In genomic region chr1:182004601-182005000, GRCh38 we compare ENCODE assay signal across 28 cellular contexts. TPM values are rescaled to one million over a fixed set of nuclear protein-coding genes. Genes with fewer than 3 reads are reported as not detected.
"Had no signal": no experiment of that assay in that cellular context is flagged by ENCODE, and none has a peak within 500 bp of the region (broad histone marks: within the 10 kb centered on the region; RNA-seq: fewer than 3 reads in every experiment).

No MANE protein-coding gene starts in this region.

- H3K27me3 ChIP-seq: gastroesophageal sphincter, hepatocyte, suprapubic skin, thyroid gland, upper lobe of left lung, uterus had no signal

- H3K4me2 ChIP-seq: hepatocyte, smooth muscle cell had no signal

- H3K79me2 ChIP-seq: hepatocyte had no signal

- H3K4me3 ChIP-seq: coronary artery, esophagus muscularis mucosa, gastroesophageal sphincter, hepatocyte, smooth muscle cell, suprapubic skin, thyroid gland, upper lobe of left lung, uterus had no signal

- ATAC-seq: naive thymus-derived CD4-positive, alpha-beta T cell; stimulated activated effector memory CD8-positive, alpha-beta T cell treated with anti-CD3 and anti-CD28 coated beads, Interleukin-12 subunit alpha, Interleukin-12 subunit beta, amount 100 ng/mL, for 72 hours; stimulated activated naive CD8-positive, alpha-beta T cell treated with anti-CD3 and anti-CD28 coated beads, Interleukin-15, Interleukin-2, amounts not matched to agents 100 U/mL and 50 U/mL, for 24 hours had no signal

- H3K36me3 ChIP-seq: esophagus muscularis mucosa, gastroesophageal sphincter, suprapubic skin, thyroid gland, upper lobe of left lung, uterus had no signal

- DNase-seq: effector memory CD4-positive, alpha-beta T cell; glutamatergic neuron; kidney; mammary epithelial cell; naive thymus-derived CD4-positive, alpha-beta T cell; stimulated activated CD4-positive, alpha-beta T cell treated with anti-CD3 and anti-CD28 coated beads, Interleukin-4, amount 100 ng/mL, for 1 hour; stimulated activated CD8-positive, alpha-beta memory T cell treated with anti-CD3 and anti-CD28 coated beads, Interleukin-4, amount 100 ng/mL, for 48 hours; stimulated activated naive CD8-positive, alpha-beta T cell treated with anti-CD3 and anti-CD28 coated beads, Interleukin-15, Interleukin-2, amounts not matched to agents 100 U/mL and 50 U/mL, for 24 hours; upper lobe of left lung had no signal

- H3K9me3 ChIP-seq: suprapubic skin, thyroid gland, upper lobe of left lung, uterus had no signal

- H3K4me1 ChIP-seq: gastroesophageal sphincter, upper lobe of left lung, uterus had no signal

- FAIRE-seq: kidney had no signal

- H2AFZ ChIP-seq: hepatocyte had no signal

- H3K27ac ChIP-seq: epithelial cell of prostate, gastroesophageal sphincter, hepatocyte, suprapubic skin, upper lobe of left lung, uterus had no signal

RNA-seq across cellular contexts. Expression of gene ZNF648, which starts 56.9 kb away (rescaled TPM):
- total RNA-seq: chondrocyte; dermis microvascular lymphatic vessel endothelial cell; esophagus muscularis mucosa; fibroblast of villous mesenchyme; gastroesophageal sphincter; kidney; left colon; mesenteric fat pad; mononuclear cell; naive thymus-derived CD4-positive, alpha-beta T cell; osteocyte; pulmonary artery endothelial cell; smooth muscle cell had no signal
- polyA plus RNA-seq: hepatocyte, neural cell, smooth muscle cell had no signal
